ENCODE assay signal across 10 cellular contexts in genomic region chr12:1108276-1108675, GRCh38.
DNase-seq lines count a peak whose midpoint lies in the region; ATAC-seq and TF ChIP-seq lines count a peak whose summit lies in the region.
"Had no signal": no experiment of that assay in that cellular context is flagged by ENCODE, and none has a peak within 500 bp of the region (broad histone marks: within the 10 kb centered on the region; RNA-seq: fewer than 3 reads in every experiment).

No MANE protein-coding gene starts in this region.

- H3K27ac ChIP-seq in transverse colon: no peak overlapping the region

- H3K4me3 Mint-ChIP-seq in activated CD8-positive, alpha-beta T cell treated with anti-CD3 and anti-CD28 coated beads, Interleukin-2, amount 10 ng/mL, durations not matched to agents 7 days and 5 days: no peak overlapping the region
- H3K4me3 Mint-ChIP-seq in effector memory CD8-positive, alpha-beta T cell: no peak overlapping the region

- H3K27me3 ChIP-seq in transverse colon: no peaks in the 10 kb centered on the region

- DNase-seq in activated CD8-positive, alpha-beta T cell treated with anti-CD3 and anti-CD28 coated beads, Interleukin-2, amount 10 ng/mL, durations not matched to agents 7 days and 5 days: no peak
- no peak for DNase-seq in effector memory CD8-positive, alpha-beta T cell
- DNase-seq in transverse colon: no peak
- no peak for DNase-seq in iPS-NIHi7 (ENCODE audit: extremely low spot score)
- no peak for DNase-seq in stimulated activated CD4-positive, alpha-beta T cell treated with anti-CD3 and anti-CD28 coated beads, Interleukin-4, amount 100 ng/mL, for 24 hours
- DNase-seq: COR-L47; stimulated activated CD4-positive, alpha-beta T cell treated with anti-CD3 and anti-CD28 coated beads, Interleukin-2, amount 100 ng/mL, for 48 hours had no signal

- H3K27ac Mint-ChIP-seq in activated CD8-positive, alpha-beta T cell treated with anti-CD3 and anti-CD28 coated beads, Interleukin-2, amount 10 ng/mL, durations not matched to agents 7 days and 5 days: no peak overlapping the region
- H3K27ac Mint-ChIP-seq in effector memory CD8-positive, alpha-beta T cell: no peak overlapping the region

- TF ChIP-seq POLR2A in transverse colon (IDR thresholded peaks at IDR 0.05): no peak

- 89 to 100% methylated on average over 1 of the region's 1 CpG for WGBS in transverse colon (ENCODE audit: low coverage in 1 of 2), 2 donors

- CTCF ChIA-PET in activated CD8-positive, alpha-beta T cell treated with anti-CD3 and anti-CD28 coated beads, Interleukin-2, amount 10 ng/mL, durations not matched to agents 7 days and 5 days (lab: Charles Lee): interaction anchor here (0.7 to 4.8 kb wide), 5 partner anchors 9 to 527 kb away, joined by 3 to 40 read pairs (median 11); no protein-coding TSS in a partner anchor

- no peak for TF ChIP-seq CTCF in transverse colon (IDR thresholded peaks at IDR 0.05)

- H3K4me3 ChIP-seq in transverse colon: no peak overlapping the region

- H3K36me3 Mint-ChIP-seq in activated CD8-positive, alpha-beta T cell treated with anti-CD3 and anti-CD28 coated beads, Interleukin-2, amount 10 ng/mL, durations not matched to agents 7 days and 5 days (ENCODE audit: low read depth): peaks cover 2% of the 10 kb centered on the region
- peaks cover 12% of the 10 kb centered on the region for H3K36me3 Mint-ChIP-seq in effector memory CD8-positive, alpha-beta T cell (ENCODE audit: insufficient read depth)

- no peaks in the 10 kb centered on the region for H3K27me3 Mint-ChIP-seq in activated CD8-positive, alpha-beta T cell treated with anti-CD3 and anti-CD28 coated beads, Interleukin-2, amount 10 ng/mL, durations not matched to agents 7 days and 5 days (ENCODE audit: low read depth)
- H3K27me3 Mint-ChIP-seq in effector memory CD8-positive, alpha-beta T cell: no peaks in the 10 kb centered on the region

- H3K36me3 ChIP-seq in transverse colon: peaks cover 0 to 4% (median 0%) of the 10 kb centered on the region in 4 donors

- intact Hi-C loops in transverse colon (cut with DNase I; ENCODE audit: low total_unique reads): no loop called here

- ATAC-seq in GM18498 (IDR thresholded peaks at IDR 0.05; ENCODE audit: unreplicated experiment) (peak; percentile 75), GM21423 (IDR thresholded peaks at IDR 0.05; ENCODE audit: unreplicated experiment) (peak; percentile 95), HG03378 (IDR thresholded peaks at IDR 0.05; ENCODE audit: unreplicated experiment) (peak; percentile 81)
- ATAC-seq in activated CD8-positive, alpha-beta T cell treated with anti-CD3 and anti-CD28 coated beads, Interleukin-2, amount 10 ng/mL, durations not matched to agents 7 days and 5 days: peak; percentile 70
- no peak for ATAC-seq in effector memory CD8-positive, alpha-beta T cell (replicated peaks)

- in situ Hi-C loops in transverse colon (cut with MboI; ENCODE audit: low pct_ligation_motif_present in 1 of 4, low pct_unique_long_range_greater_than_20kb in 1 of 4, low sequenced_read_pairs in 3 of 4): loop anchor here in 2 of 4 donors (25.0 kb wide), 2 partner anchors 454 to 479 kb away; partner anchors contain the start of gene FBXL14 (in 1 of the 2)

- no peak for TF ChIP-seq EP300 in transverse colon (IDR thresholded peaks at IDR 0.05; ENCODE audit: low read depth)

- POLR2A ChIA-PET in activated CD8-positive, alpha-beta T cell treated with anti-CD3 and anti-CD28 coated beads, Interleukin-2, amount 10 ng/mL, durations not matched to agents 7 days and 5 days (lab: Charles Lee): no interaction called here

- H3K4me1 ChIP-seq in transverse colon: peaks cover 0 to 6% (median 1%) of the 10 kb centered on the region in 4 donors

- H3K9me3 ChIP-seq in transverse colon: no peaks in the 10 kb centered on the region

- H3K9me3 Mint-ChIP-seq in activated CD8-positive, alpha-beta T cell treated with anti-CD3 and anti-CD28 coated beads, Interleukin-2, amount 10 ng/mL, durations not matched to agents 7 days and 5 days (ENCODE audit: insufficient read depth): no peaks in the 10 kb centered on the region
- H3K9me3 Mint-ChIP-seq in effector memory CD8-positive, alpha-beta T cell: no peaks in the 10 kb centered on the region

- H3K4me1 Mint-ChIP-seq in activated CD8-positive, alpha-beta T cell treated with anti-CD3 and anti-CD28 coated beads, Interleukin-2, amount 10 ng/mL, durations not matched to agents 7 days and 5 days (ENCODE audit: low read depth): peaks cover 30% of the 10 kb centered on the region
- H3K4me1 Mint-ChIP-seq in effector memory CD8-positive, alpha-beta T cell (ENCODE audit: low read depth in 2 of 2): peaks cover 2 to 8% of the 10 kb centered on the region in 2 donors
